Comparison of ENCODE assay signal across 1 cellular context in genomic region chr2:118186110-118186857, GRCh38.
TF ChIP-seq lines count a peak whose summit lies in the region.

No MANE protein-coding gene starts in this region.

TF ChIP-seq in HEK293, 187 proteins besides CTCF, POLR2A, EP300 and RAD21 (continued from another document and continues in another):
- TF ChIP-seq ZFP41 (tag by site-specific recombination; IDR thresholded peaks at IDR 0.05; ENCODE audit: borderline replicate concordance) (no peak), ZNF843 (tag by site-specific recombination; IDR thresholded peaks at IDR 0.05) (no peak), ZBTB48 (tag by site-specific recombination; IDR thresholded peaks at IDR 0.05) (no peak), ZNF654 (tag by site-specific recombination; IDR thresholded peaks at IDR 0.05; ENCODE audit: low read depth) (no peak), PRDM2 (tag by site-specific recombination; IDR thresholded peaks at IDR 0.05; ENCODE audit: borderline replicate concordance) (no peak), ZNF776 (tag by site-specific recombination; IDR thresholded peaks at IDR 0.05; ENCODE audit: borderline replicate concordance) (no peak), ZBTB20 (tag by site-specific recombination; IDR thresholded peaks at IDR 0.05) (peak; percentile 10; the same call in 1 of the 2 replicates), ZNF132 (tag by site-specific recombination; IDR thresholded peaks at IDR 0.05; ENCODE audit: borderline replicate concordance) (no peak), ZBTB49 (tag by site-specific recombination; IDR thresholded peaks at IDR 0.05; ENCODE audit: low read depth) (no peak), ZEB2 (tag by site-specific recombination; IDR thresholded peaks at IDR 0.05) (peak; percentile 83), ZNF24 (tag by site-specific recombination; IDR thresholded peaks at IDR 0.05) (no peak), ZNF645 (tag by site-specific recombination; IDR thresholded peaks at IDR 0.05) (no peak), ZNF830 (tag by site-specific recombination; IDR thresholded peaks at IDR 0.05; ENCODE audit: low read depth) (no peak), ZNF121 (tag by site-specific recombination; IDR thresholded peaks at IDR 0.05) (no peak), ZNF629 (tag by site-specific recombination; IDR thresholded peaks at IDR 0.05) (0 out of 2 replicates have a peak, but pooled peaks have one; percentile 10), ZBTB21 (tag by site-specific recombination; IDR thresholded peaks at IDR 0.05) (no peak), ZNF140 (tag by site-specific recombination; IDR thresholded peaks at IDR 0.05) (no peak), ZNF37A (tag by site-specific recombination; IDR thresholded peaks at IDR 0.05) (no peak), ZNF211 (tag by site-specific recombination; IDR thresholded peaks at IDR 0.05; ENCODE audit: low read depth) (no peak), PRDM10 (tag by site-specific recombination; IDR thresholded peaks at IDR 0.05) (peak; percentile 99), ZSCAN23 (tag by site-specific recombination; IDR thresholded peaks at IDR 0.05) (no peak), ZNF600 (tag by site-specific recombination; IDR thresholded peaks at IDR 0.05) (0 out of 2 replicates have a peak, but pooled peaks have one; percentile 40), ELK4 (IDR thresholded peaks at IDR 0.05; ENCODE audit: borderline replicate concordance, low read depth, low read length) (no peak), ZBTB26 (tag by site-specific recombination; optimal IDR thresholded peaks at IDR 0.05) (peak; percentile 90), ZNF785 (tag by site-specific recombination; IDR thresholded peaks at IDR 0.05) (no peak), HIC1 (tag by site-specific recombination; IDR thresholded peaks at IDR 0.05) (peak; percentile 91), SALL2 (tag by site-specific recombination; IDR thresholded peaks at IDR 0.05; ENCODE audit: borderline replicate concordance) (no peak), ZNF148 (tag by site-specific recombination; IDR thresholded peaks at IDR 0.05; ENCODE audit: borderline replicate concordance) (no peak), ZNF350 (tag by site-specific recombination; IDR thresholded peaks at IDR 0.05) (no peak), BCL11A (tag by site-specific recombination; IDR thresholded peaks at IDR 0.05; ENCODE audit: low read depth) (no peak), ZNF670 (tag by site-specific recombination; IDR thresholded peaks at IDR 0.05; ENCODE audit: low read depth) (no peak), ZNF777 (tag by site-specific recombination; IDR thresholded peaks at IDR 0.05; ENCODE audit: borderline replicate concordance) (no peak), ZNF302 (tag by site-specific recombination; IDR thresholded peaks at IDR 0.05; ENCODE audit: low read depth) (no peak), ZSCAN30 (tag by site-specific recombination; IDR thresholded peaks at IDR 0.05) (0 out of 2 replicates have a peak, but pooled peaks have one; percentile 22), ZSCAN5A (tag by site-specific recombination; IDR thresholded peaks at IDR 0.05) (no peak), ZNF354C (tag by site-specific recombination; IDR thresholded peaks at IDR 0.05; ENCODE audit: borderline replicate concordance, low read depth) (no peak)
